1 cellular context compared by ENCODE assay signal in the genomic region with DNA sequence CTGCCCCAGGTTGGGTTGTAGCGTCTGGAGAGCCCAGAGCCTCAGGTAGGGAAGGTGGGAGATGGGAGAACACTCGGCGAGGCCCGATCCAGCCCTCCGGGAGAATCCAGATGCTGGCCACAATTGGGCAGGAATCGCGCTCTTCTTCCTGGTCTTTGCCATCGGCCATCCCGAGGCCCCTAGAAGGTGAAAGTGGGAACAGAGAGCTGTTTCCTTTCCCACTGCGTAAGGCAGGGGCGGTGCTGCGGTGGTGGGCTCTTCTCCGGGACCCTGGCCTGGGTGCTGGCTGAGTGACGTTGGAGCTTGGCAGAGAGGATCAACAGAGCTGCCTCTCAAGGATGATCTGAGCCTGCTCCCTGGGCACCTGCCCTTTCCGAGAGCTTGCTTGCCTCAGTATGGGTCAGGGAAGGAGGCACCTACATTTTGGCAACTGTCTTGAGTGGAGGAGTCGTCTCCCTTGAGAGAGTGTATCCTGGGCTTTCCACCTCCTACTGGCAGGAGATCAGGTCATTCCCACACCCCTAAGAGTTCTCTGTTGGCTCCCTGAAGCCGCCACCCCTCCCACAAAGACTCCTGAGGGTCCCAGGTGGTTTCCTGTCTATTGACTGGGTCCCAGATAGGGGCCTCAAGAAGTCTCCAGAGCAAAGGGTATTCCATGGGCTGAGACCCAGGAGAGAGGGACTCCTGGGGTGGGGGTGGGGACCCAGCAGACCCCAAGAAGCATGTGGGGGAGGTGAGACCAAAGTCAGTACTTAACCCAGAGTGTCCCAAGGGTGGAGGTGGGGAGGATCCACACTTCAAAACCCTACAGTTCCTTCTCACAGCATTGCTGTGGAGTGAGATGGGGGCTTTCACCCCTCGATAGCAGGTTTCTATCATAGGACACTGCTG.
TF ChIP-seq lines count a peak whose summit lies in the region.

No MANE protein-coding gene starts in this region.

TF ChIP-seq in GM23338, 12 proteins besides CTCF, POLR2A, EP300 and RAD21 (continued from another document):
- TF ChIP-seq, protein P1, sequence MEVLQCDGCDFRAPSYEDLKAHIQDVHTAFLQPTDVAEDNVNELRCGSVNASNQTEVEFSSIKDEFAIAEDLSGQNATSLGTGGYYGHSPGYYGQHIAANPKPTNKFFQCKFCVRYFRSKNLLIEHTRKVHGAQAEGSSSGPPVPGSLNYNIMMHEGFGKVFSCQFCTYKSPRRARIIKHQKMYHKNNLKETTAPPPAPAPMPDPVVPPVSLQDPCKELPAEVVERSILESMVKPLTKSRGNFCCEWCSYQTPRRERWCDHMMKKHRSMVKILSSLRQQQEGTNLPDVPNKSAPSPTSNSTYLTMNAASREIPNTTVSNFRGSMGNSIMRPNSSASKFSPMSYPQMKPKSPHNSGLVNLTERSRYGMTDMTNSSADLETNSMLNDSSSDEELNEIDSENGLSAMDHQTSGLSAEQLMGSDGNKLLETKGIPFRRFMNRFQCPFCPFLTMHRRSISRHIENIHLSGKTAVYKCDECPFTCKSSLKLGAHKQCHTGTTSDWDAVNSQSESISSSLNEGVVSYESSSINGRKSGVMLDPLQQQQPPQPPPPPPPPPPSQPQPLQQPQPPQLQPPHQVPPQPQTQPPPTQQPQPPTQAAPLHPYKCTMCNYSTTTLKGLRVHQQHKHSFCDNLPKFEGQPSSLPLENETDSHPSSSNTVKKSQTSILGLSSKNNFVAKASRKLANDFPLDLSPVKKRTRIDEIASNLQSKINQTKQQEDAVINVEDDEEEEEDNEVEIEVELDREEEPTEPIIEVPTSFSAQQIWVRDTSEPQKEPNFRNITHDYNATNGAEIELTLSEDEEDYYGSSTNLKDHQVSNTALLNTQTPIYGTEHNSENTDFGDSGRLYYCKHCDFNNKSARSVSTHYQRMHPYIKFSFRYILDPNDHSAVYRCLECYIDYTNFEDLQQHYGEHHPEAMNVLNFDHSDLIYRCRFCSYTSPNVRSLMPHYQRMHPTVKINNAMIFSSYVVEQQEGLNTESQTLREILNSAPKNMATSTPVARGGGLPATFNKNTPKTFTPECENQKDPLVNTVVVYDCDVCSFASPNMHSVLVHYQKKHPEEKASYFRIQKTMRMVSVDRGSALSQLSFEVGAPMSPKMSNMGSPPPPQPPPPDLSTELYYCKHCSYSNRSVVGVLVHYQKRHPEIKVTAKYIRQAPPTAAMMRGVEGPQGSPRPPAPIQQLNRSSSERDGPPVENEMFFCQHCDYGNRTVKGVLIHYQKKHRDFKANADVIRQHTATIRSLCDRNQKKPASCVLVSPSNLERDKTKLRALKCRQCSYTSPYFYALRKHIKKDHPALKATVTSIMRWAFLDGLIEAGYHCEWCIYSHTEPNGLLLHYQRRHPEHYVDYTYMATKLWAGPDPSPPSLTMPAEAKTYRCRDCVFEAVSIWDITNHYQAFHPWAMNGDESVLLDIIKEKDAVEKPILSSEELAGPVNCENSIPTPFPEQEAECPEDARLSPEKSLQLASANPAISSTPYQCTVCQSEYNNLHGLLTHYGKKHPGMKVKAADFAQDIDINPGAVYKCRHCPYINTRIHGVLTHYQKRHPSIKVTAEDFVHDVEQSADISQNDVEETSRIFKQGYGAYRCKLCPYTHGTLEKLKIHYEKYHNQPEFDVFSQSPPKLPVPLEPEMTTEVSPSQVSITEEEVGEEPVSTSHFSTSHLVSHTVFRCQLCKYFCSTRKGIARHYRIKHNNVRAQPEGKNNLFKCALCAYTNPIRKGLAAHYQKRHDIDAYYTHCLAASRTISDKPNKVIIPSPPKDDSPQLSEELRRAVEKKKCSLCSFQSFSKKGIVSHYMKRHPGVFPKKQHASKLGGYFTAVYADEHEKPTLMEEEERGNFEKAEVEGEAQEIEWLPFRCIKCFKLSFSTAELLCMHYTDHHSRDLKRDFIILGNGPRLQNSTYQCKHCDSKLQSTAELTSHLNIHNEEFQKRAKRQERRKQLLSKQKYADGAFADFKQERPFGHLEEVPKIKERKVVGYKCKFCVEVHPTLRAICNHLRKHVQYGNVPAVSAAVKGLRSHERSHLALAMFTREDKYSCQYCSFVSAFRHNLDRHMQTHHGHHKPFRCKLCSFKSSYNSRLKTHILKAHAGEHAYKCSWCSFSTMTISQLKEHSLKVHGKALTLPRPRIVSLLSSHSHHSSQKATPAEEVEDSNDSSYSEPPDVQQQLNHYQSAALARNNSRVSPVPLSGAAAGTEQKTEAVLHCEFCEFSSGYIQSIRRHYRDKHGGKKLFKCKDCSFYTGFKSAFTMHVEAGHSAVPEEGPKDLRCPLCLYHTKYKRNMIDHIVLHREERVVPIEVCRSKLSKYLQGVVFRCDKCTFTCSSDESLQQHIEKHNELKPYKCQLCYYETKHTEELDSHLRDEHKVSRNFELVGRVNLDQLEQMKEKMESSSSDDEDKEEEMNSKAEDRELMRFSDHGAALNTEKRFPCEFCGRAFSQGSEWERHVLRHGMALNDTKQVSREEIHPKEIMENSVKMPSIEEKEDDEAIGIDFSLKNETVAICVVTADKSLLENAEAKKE (CRISPR knock-in tag; IDR thresholded peaks at IDR 0.05), result no peak
- no peak for TF ChIP-seq ZNF331 (CRISPR knock-in tag; IDR thresholded peaks at IDR 0.05; ENCODE audit: low read depth)
TF ChIP-seq in GM23338: peak in this region for 0.
